ENCODE assay signal across 8 cellular contexts in genomic region chr19:40420766-40421467, GRCh38. TPM values are rescaled to one million over a fixed set of nuclear protein-coding genes. Genes with fewer than 3 reads are reported as not detected.
A peak's percentile ranks its signal among the peaks of the same experiment; 100 is the strongest.
DNase-seq lines count a peak whose midpoint lies in the region; ATAC-seq and TF ChIP-seq lines count a peak whose summit lies in the region.

No MANE protein-coding gene starts in this region.

- DNase-seq in AG04450 (ENCODE audit: low read depth, low spot score) (peak; percentile 75), HUDEP-2 (lab: John Stamatoyannopoulos, UW; ENCODE audit: unreplicated experiment in 76 of 76) (peak in 74 of 76 experiments; percentile 52 to 100 (median 86)), OCI-LY7 (ENCODE audit: low spot score) (peak; percentile 84), erythroblast (lab: John Stamatoyannopoulos, UW) (peak; percentile 86 to 91)
- peak; percentile 64 for DNase-seq in activated T-cell treated with anti-CD3 and anti-CD28 coated beads, Interleukin-2, amount 50 U/mL, for 4 hours
- DNase-seq in stimulated activated CD8-positive, alpha-beta memory T cell treated with anti-CD3 and anti-CD28 coated beads, Interleukin-4, amount 100 ng/mL, for 48 hours = peak; percentile 83

- H3K36me3 Mint-ChIP-seq in activated T-cell treated with anti-CD3 and anti-CD28 coated beads, Interleukin-2, amount 50 U/mL, for 4 hours (ENCODE audit: insufficient read depth) = peaks cover 6% of the 10 kb centered on the region

- no peaks in the 10 kb centered on the region for H4K20me1 ChIP-seq in OCI-LY7 (ENCODE audit: insufficient read depth, low read length)

- H3K4me3 ChIP-seq in AG04450 (ENCODE audit: low read depth, low read length) = peak overlapping the region; percentile 71
- peak overlapping the region; percentile 69 for H3K4me3 ChIP-seq in OCI-LY7 (ENCODE audit: low read depth, low read length, poor library complexity, severe bottlenecking)
- H3K4me3 ChIP-seq in mucosa of rectum (ENCODE audit: low read length in 2 of 2) = peak overlapping the region; percentile 76 to 81

- peaks cover 27% of the 10 kb centered on the region for H3K4me1 Mint-ChIP-seq in activated T-cell treated with anti-CD3 and anti-CD28 coated beads, Interleukin-2, amount 50 U/mL, for 4 hours (ENCODE audit: low read depth)

- H3K27ac ChIP-seq in AG04450 (ENCODE audit: low read depth, low read length) (peak overlapping the region; percentile 95), OCI-LY7 (ENCODE audit: low read depth, low read length, poor library complexity, severe bottlenecking) (peak overlapping the region; percentile 49), mucosa of rectum (ENCODE audit: low read depth in 2 of 2, low read length in 2 of 2) (peak overlapping the region; percentile 96 to 98)

- H3K9ac ChIP-seq in mucosa of rectum (ENCODE audit: low read depth in 1 of 2, low read length in 2 of 2) = peak overlapping the region; percentile 89 to 96

- POLR2A ChIA-PET in AG04450 (lab: Yijun Ruan, JAX) = interaction anchor here (0.6 to 1.7 kb wide), 19 partner anchors 8 to 985 kb away, joined by 3 to 30 read pairs (median 4); partner anchors contain the start of genes BLVRB, C19orf47, HNRNPUL1 and PLD3
- POLR2A ChIA-PET in OCI-LY7 (lab: Charles Lee) = interaction anchor here (0.6 to 1.5 kb wide), 7 partner anchors 9 to 64 kb away, joined by 3 to 7 read pairs (median 4); no protein-coding TSS in a partner anchor

- BruUV-seq in OCI-LY7 (replicated peaks; lab: Mats Ljungman, UMichigan) = no TSS peak

- intact Hi-C loops in OCI-LY7 (cut with micrococcal nuclease; ENCODE audit: unreplicated experiment) = loop anchor here (1.0 to 10.0 kb wide), 3 partner anchors 23 to 136 kb away; partner anchors contain the start of genes AKT2, BLVRB and SERTAD3

- no peaks in the 10 kb centered on the region for H3K9me3 Mint-ChIP-seq in activated T-cell treated with anti-CD3 and anti-CD28 coated beads, Interleukin-2, amount 50 U/mL, for 4 hours

- H3K27me3 ChIP-seq in AG04450 (ENCODE audit: control insufficient read depth, insufficient read depth, low read length) = no peaks in the 10 kb centered on the region
- no peaks in the 10 kb centered on the region for H3K27me3 ChIP-seq in mucosa of rectum (ENCODE audit: control insufficient read depth in 2 of 2, insufficient read depth in 2 of 2, low read length in 2 of 2)

- H3K27me3 Mint-ChIP-seq in activated T-cell treated with anti-CD3 and anti-CD28 coated beads, Interleukin-2, amount 50 U/mL, for 4 hours (ENCODE audit: low read depth) = no peaks in the 10 kb centered on the region

- CTCF ChIA-PET in AG04450 (lab: Charles Lee) = interaction anchor here (0.6 to 2.3 kb wide), 31 partner anchors 10 to 1756 kb away, joined by 3 to 35 read pairs (median 4); partner anchors contain the start of genes BLVRB, C19orf47, LTBP4 and SERTAD3
- CTCF ChIA-PET in OCI-LY7 (lab: Charles Lee; ENCODE audit: unreplicated experiment) = interaction anchor here (1.2 kb wide), 1 partner anchor 10 kb away, joined by 10 read pairs; no protein-coding TSS in a partner anchor

- peak; percentile 71 for TF ChIP-seq POLR2A in erythroblast (IDR thresholded peaks at IDR 0.05; ENCODE audit: low read length)

- H3K36me3 ChIP-seq in OCI-LY7 (ENCODE audit: insufficient read depth, low read length) = peaks cover 10% of the 10 kb centered on the region; the same call in 1 of the 2 replicates
- H3K36me3 ChIP-seq in mucosa of rectum (ENCODE audit: control insufficient read depth in 2 of 2, insufficient read depth in 2 of 2, low read length in 2 of 2) = peaks cover 8 to 12% of the 10 kb centered on the region in 2 donors

- H2AFZ ChIP-seq in OCI-LY7 (ENCODE audit: low read length) = peak overlapping the region; percentile 59; the same call in 1 of the 2 replicates

- peak overlapping the region; percentile 79 for H3K4me3 Mint-ChIP-seq in activated T-cell treated with anti-CD3 and anti-CD28 coated beads, Interleukin-2, amount 50 U/mL, for 4 hours

- H3K9me3 ChIP-seq in AG04450 (ENCODE audit: control insufficient read depth, insufficient read depth, low read length) (peaks cover 3% of the 10 kb centered on the region; the same call in 1 of the 2 replicates), OCI-LY7 (ENCODE audit: low read length) (no peaks in the 10 kb centered on the region), mucosa of rectum (ENCODE audit: control insufficient read depth in 2 of 2, low read length in 2 of 2) (no peaks in the 10 kb centered on the region)

- peaks cover 11% of the 10 kb centered on the region; the same call in 1 of the 2 replicates for H3K79me2 ChIP-seq in OCI-LY7 (ENCODE audit: insufficient read depth, low read depth, low read length)

- TF ChIP-seq CTCF in AG04450 (IDR thresholded peaks at IDR 0.05; ENCODE audit: low read depth, low read length) (peak; percentile 98), OCI-LY7 (conservative IDR thresholded peaks at IDR 0.05; ENCODE audit: low read length) (peak; percentile 95)

- H3K4me1 ChIP-seq in OCI-LY7 (ENCODE audit: insufficient read depth, low read length, poor library complexity, severe bottlenecking) = peaks cover 31% of the 10 kb centered on the region
- peaks cover 16 to 18% of the 10 kb centered on the region in 2 donors for H3K4me1 ChIP-seq in mucosa of rectum (ENCODE audit: control insufficient read depth in 2 of 2, insufficient read depth in 2 of 2, low read length in 2 of 2)

- H3K4me2 ChIP-seq in OCI-LY7 (ENCODE audit: low read length) = peak overlapping the region; percentile 93

- H3K9me2 ChIP-seq in OCI-LY7 (ENCODE audit: insufficient read depth, low read length) = no peaks in the 10 kb centered on the region

- ATAC-seq in GM18867 (IDR thresholded peaks at IDR 0.05; ENCODE audit: unreplicated experiment) = peak; percentile 32
- peak; percentile 49 to 52 for ATAC-seq in activated T-cell treated with anti-CD3 and anti-CD28 coated beads, Interleukin-2, amount 50 U/mL, for 4 hours

RNA-seq across cellular contexts. Expression of gene SERTAD1, which starts 4.9 kb away (rescaled TPM):
- 11.9 and 16.2 TPM in 2 replicates for polyA plus RNA-seq in AG04450 (2011; rRNA removed)
- 3.6 and 6.2 TPM in 2 replicates for polyA minus RNA-seq in AG04450 (2011; rRNA and poly(A)+ RNA removed)
- total RNA-seq in OCI-LY7 (2014; rRNA removed; shearing (Covaris generic)) = 5.0 and 5.7 TPM in 2 replicates
- total RNA-seq in OCI-LY7 (2022) = 5.5 and 6.1 TPM in 2 replicates
- 10 to 100 TPM; 24.2 to 33.9 (median 33.7) TPM for total RNA-seq in activated T-cell treated with anti-CD3 and anti-CD28 coated beads, Interleukin-2, amount 50 U/mL, for 4 hours

RNA-seq across cellular contexts. Expression of gene PRX, which starts 7.7 kb away (rescaled TPM):
- 1.8 and 1.9 TPM in 2 replicates for polyA plus RNA-seq in AG04450 (2011; rRNA removed)
- 1.3 and 1.4 TPM in 2 replicates for polyA minus RNA-seq in AG04450 (2011; rRNA and poly(A)+ RNA removed)
- total RNA-seq in OCI-LY7 (2014; rRNA removed; shearing (Covaris generic)) = 1.8 and 2.2 TPM in 2 replicates
- 4.0 and 4.9 TPM in 2 replicates for total RNA-seq in OCI-LY7 (2022)
- total RNA-seq in activated T-cell treated with anti-CD3 and anti-CD28 coated beads, Interleukin-2, amount 50 U/mL, for 4 hours = under 1 TPM; 0.71 to 0.82 (median 0.79) TPM

RNA-seq across cellular contexts. Expression of gene SERTAD3, which starts 23.2 kb away (rescaled TPM):
- polyA plus RNA-seq in AG04450 (2011; rRNA removed) = 16.1 and 19.6 TPM in 2 replicates
- 32.7 and 46.7 TPM in 2 replicates for polyA minus RNA-seq in AG04450 (2011; rRNA and poly(A)+ RNA removed)
- total RNA-seq in OCI-LY7 (2014; rRNA removed; shearing (Covaris generic)) = 12.2 and 15.7 TPM in 2 replicates
- 18.6 and 21.3 TPM in 2 replicates for total RNA-seq in OCI-LY7 (2022)
- 1 to 10 TPM; 6.4 to 9.5 (median 6.8) TPM for total RNA-seq in activated T-cell treated with anti-CD3 and anti-CD28 coated beads, Interleukin-2, amount 50 U/mL, for 4 hours

RNA-seq across cellular contexts. Expression of gene HIPK4, which starts 30.9 kb away (rescaled TPM):
- 0.09 and 0.11 TPM in 2 replicates for polyA plus RNA-seq in AG04450 (2011; rRNA removed)
- polyA minus RNA-seq in AG04450 (2011; rRNA and poly(A)+ RNA removed) = 0.09 and 0.13 TPM in 2 replicates
- total RNA-seq in OCI-LY7 (2014; rRNA removed; shearing (Covaris generic)) = not detected in 2 replicates
- not detected in 2 replicates for total RNA-seq in OCI-LY7 (2022)
- total RNA-seq in activated T-cell treated with anti-CD3 and anti-CD28 coated beads, Interleukin-2, amount 50 U/mL, for 4 hours = under 1 TPM in 1 of 3 donors, not detected in 2; 0.08 TPM

RNA-seq across cellular contexts. Expression of gene BLVRB, which starts 44.6 kb away (rescaled TPM):
- 40.4 and 58.0 TPM in 2 replicates for polyA plus RNA-seq in AG04450 (2011; rRNA removed)
- polyA minus RNA-seq in AG04450 (2011; rRNA and poly(A)+ RNA removed) = 21.5 and 35.2 TPM in 2 replicates
- total RNA-seq in OCI-LY7 (2014; rRNA removed; shearing (Covaris generic)) = 46.0 and 48.5 TPM in 2 replicates
- total RNA-seq in OCI-LY7 (2022) = 40.3 and 45.0 TPM in 2 replicates
- total RNA-seq in activated T-cell treated with anti-CD3 and anti-CD28 coated beads, Interleukin-2, amount 50 U/mL, for 4 hours = 10 to 100 TPM; 17.0 to 19.2 (median 18.1) TPM

Comparison
In these comparisons a context has a peak if more than half of its experiments do, and no peak if none do; other contexts are left out.
1. Peak in every context shown above with its lines: DNase-seq, ATAC-seq, H3K4me3 ChIP-seq and H3K27ac ChIP-seq.